ENCODE assay signal across 27 cellular contexts in genomic region chr15:60740231-60740630, GRCh38.
"Had no signal": no experiment of that assay in that cellular context is flagged by ENCODE, and none has a peak within 500 bp of the region (broad histone marks: within the 10 kb centered on the region; RNA-seq: fewer than 3 reads in every experiment).

No MANE protein-coding gene starts in this region.

- DNase-seq: activated B cell treated with CpG ODN at 0.5 μM for 24 hours; activated CD4-positive, alpha-beta T cell treated with anti-CD3 and anti-CD28 coated beads, Interleukin-2, amount 50 U/mL, for 4 hours; activated effector memory CD4-positive, alpha-beta T cell treated with Interleukin-2 at 50 U/mL for 16 hours; activated naive CD4-positive, alpha-beta T cell treated with Interleukin-2 at 50 U/mL for 16 hours; activated naive CD8-positive, alpha-beta T cell treated with anti-CD3 and anti-CD28 coated beads, Interleukin-2, amount 10 ng/mL, durations not matched to agents 7 days and 5 days; activated T-cell treated with anti-CD3 and anti-CD28 coated beads for 4 hours; cortex of kidney; head of caudate nucleus; hippocampal formation; nucleus accumbens; pancreas; retina; sigmoid colon; small intestine; stimulated activated CD4-positive, alpha-beta T cell treated with anti-CD3 and anti-CD28 coated beads, Interleukin-4, amount 100 ng/mL, for 24 hours; substantia nigra; upper lobe of left lung had no signal

- H3K27ac Mint-ChIP-seq: activated B cell treated with CpG ODN at 0.5 μM for 24 hours; activated naive CD8-positive, alpha-beta T cell treated with anti-CD3 and anti-CD28 coated beads, Interleukin-2, amount 10 ng/mL, durations not matched to agents 7 days and 5 days; activated T-cell treated with anti-CD3 and anti-CD28 coated beads, Interleukin-2, amount 50 U/mL, for 72 hours; stimulated activated memory B cell treated with anti-CD40 and anti-IgM and Interleukin-4, amounts not matched to agents 10 μg/mL and 1 μg/mL and 100 μg/mL, for 72 hours; stimulated activated naive CD8-positive, alpha-beta T cell treated with anti-CD3 and anti-CD28 coated beads, Interleukin-15, amount 100 ng/mL, for 72 hours; T-helper 2 cell treated with Interferon-gamma antibody and Interleukin-4, amounts not matched to agents 5 μg/mL and 100 μg/mL, for 36 hours had no signal

- H3K36me3 ChIP-seq: ascending aorta, cardiac muscle cell, gastroesophageal sphincter, pancreas, prostate gland, sigmoid colon, upper lobe of left lung, vagina had no signal

- H3K27me3 Mint-ChIP-seq: activated B cell treated with CpG ODN at 0.5 μM for 24 hours; activated naive CD8-positive, alpha-beta T cell treated with anti-CD3 and anti-CD28 coated beads, Interleukin-2, amount 10 ng/mL, durations not matched to agents 7 days and 5 days; stimulated activated memory B cell treated with anti-CD40 and anti-IgM and Interleukin-4, amounts not matched to agents 10 μg/mL and 1 μg/mL and 100 μg/mL, for 72 hours; stimulated activated naive CD8-positive, alpha-beta T cell treated with anti-CD3 and anti-CD28 coated beads, Interleukin-15, amount 100 ng/mL, for 72 hours had no signal

- H3K27ac ChIP-seq: ascending aorta, cardiac muscle cell, gastroesophageal sphincter, pancreas, prostate gland, upper lobe of left lung, vagina had no signal

- H3K9me3 ChIP-seq: pancreas, prostate gland, vagina had no signal

- H3K4me3 Mint-ChIP-seq: activated B cell treated with CpG ODN at 0.5 μM for 24 hours; activated naive CD8-positive, alpha-beta T cell treated with anti-CD3 and anti-CD28 coated beads, Interleukin-2, amount 10 ng/mL, durations not matched to agents 7 days and 5 days; activated T-cell treated with anti-CD3 and anti-CD28 coated beads, Interleukin-2, amount 50 U/mL, for 72 hours; stimulated activated memory B cell treated with anti-CD40 and anti-IgM and Interleukin-4, amounts not matched to agents 10 μg/mL and 1 μg/mL and 100 μg/mL, for 72 hours; stimulated activated naive CD8-positive, alpha-beta T cell treated with anti-CD3 and anti-CD28 coated beads, Interleukin-15, amount 100 ng/mL, for 72 hours; T-helper 2 cell treated with Interferon-gamma antibody and Interleukin-4, amounts not matched to agents 5 μg/mL and 100 μg/mL, for 36 hours had no signal

- ATAC-seq: gastroesophageal sphincter; stimulated activated memory B cell treated with anti-CD40 and anti-IgM and Interleukin-4, amounts not matched to agents 10 μg/mL and 1 μg/mL and 100 μg/mL, for 72 hours had no signal

- H3K4me3 ChIP-seq: ascending aorta, cardiac muscle cell, gastroesophageal sphincter, lung, pancreas, prostate gland, sigmoid colon, upper lobe of left lung, vagina had no signal

- H3K36me3 Mint-ChIP-seq: stimulated activated memory B cell treated with anti-CD40 and anti-IgM and Interleukin-4, amounts not matched to agents 10 μg/mL and 1 μg/mL and 100 μg/mL, for 72 hours had no signal

- H3K27me3 ChIP-seq: ascending aorta, cardiac muscle cell, gastroesophageal sphincter, pancreas, sigmoid colon, upper lobe of left lung, vagina had no signal

- H3K4me1 Mint-ChIP-seq: activated B cell treated with CpG ODN at 0.5 μM for 24 hours; stimulated activated memory B cell treated with anti-CD40 and anti-IgM and Interleukin-4, amounts not matched to agents 10 μg/mL and 1 μg/mL and 100 μg/mL, for 72 hours had no signal

- H3K4me1 ChIP-seq: ascending aorta, gastroesophageal sphincter, pancreas, prostate gland, vagina had no signal
